Comparison of ENCODE assay signal across 18 cellular contexts in genomic region chr9:78713746-78714405, GRCh38.
A peak's percentile ranks its signal among the peaks of the same experiment; 100 is the strongest.
DNase-seq lines count a peak whose midpoint lies in the region; ATAC-seq and TF ChIP-seq lines count a peak whose summit lies in the region.
"Had no signal": no experiment of that assay in that cellular context is flagged by ENCODE, and none has a peak within 500 bp of the region (broad histone marks: within the 10 kb centered on the region; RNA-seq: fewer than 3 reads in every experiment).

No MANE protein-coding gene starts in this region.

- no peaks in the 10 kb centered on the region for H3K27me3 ChIP-seq in fibroblast of lung (ENCODE audit: control insufficient read depth, insufficient read depth, low read length)
- H3K27me3 ChIP-seq: transverse colon had no signal

- H3K9ac ChIP-seq in fibroblast of lung (ENCODE audit: insufficient read depth, low read length): no peak overlapping the region

- no peak overlapping the region for H3K27ac Mint-ChIP-seq in T-helper 17 cell
- H3K27ac Mint-ChIP-seq: activated naive CD8-positive, alpha-beta T cell treated with anti-CD3 and anti-CD28 coated beads, Interleukin-2, amount 50 U/mL, for 24 hours had no signal

- DNase-seq in NCI-H748 (lab: John Stamatoyannopoulos, UW; ENCODE audit: unreplicated experiment) (peak; percentile 46), NCI-H748 treated with DMSO at 0.1 percent for 48 hours (lab: John Stamatoyannopoulos, UW) (no peak), NCI-H2227 treated with DMSO at 0.1 percent for 48 hours (lab: John Stamatoyannopoulos, UW) (peak; percentile 71), fibroblast of lung (ENCODE audit: low read depth in 2 of 2) (peak in 1 of 2 donors; percentile 88), iPS-NIHi11 (ENCODE audit: low spot score) (no peak), T-helper 17 cell (no peak), posterior cingulate gyrus (no peak)
- no peak for DNase-seq in stimulated activated naive CD4-positive, alpha-beta T cell treated with Interleukin-2 at 50 U/mL for 16 hours (lab: John Stamatoyannopoulos, UW)
- DNase-seq: activated naive CD8-positive, alpha-beta T cell treated with anti-CD3 and anti-CD28 coated beads, Interleukin-2, amount 50 U/mL, for 24 hours; DMS153; NCI-H446 treated with DMSO at 0.1 percent for 48 hours; SHP77 treated with DMSO at 0.1 percent for 48 hours; stimulated activated CD4-positive, alpha-beta T cell treated with anti-CD3 and anti-CD28 coated beads, Interleukin-12 subunit alpha, Interleukin-12 subunit beta, amount 100 ng/mL, for 4 hours; transverse colon had no signal

- no peak for TF ChIP-seq CTCF in fibroblast of lung (conservative IDR thresholded peaks at IDR 0.05 in 1 of 2, IDR thresholded peaks at IDR 0.05 in 1 of 2; ENCODE audit: low read depth in 1 of 2, low read length in 2 of 2)

- no peaks in the 10 kb centered on the region for H4K20me1 ChIP-seq in fibroblast of lung (ENCODE audit: control insufficient read depth, extremely low read depth, insufficient read depth, low read length)

- no peaks in the 10 kb centered on the region for H3K79me2 ChIP-seq in fibroblast of lung (ENCODE audit: control insufficient read depth, insufficient read depth, low read length)

- H3K4me1 ChIP-seq in fibroblast of lung (ENCODE audit: control insufficient read depth, extremely low read depth, insufficient read depth, low read length): no peaks in the 10 kb centered on the region
- H3K4me1 ChIP-seq: A549, transverse colon had no signal

- H3K4me3 Mint-ChIP-seq in T-helper 17 cell: no peak overlapping the region
- H3K4me3 Mint-ChIP-seq: activated naive CD8-positive, alpha-beta T cell treated with anti-CD3 and anti-CD28 coated beads, Interleukin-2, amount 50 U/mL, for 24 hours; neural crest cell had no signal

- no peak overlapping the region for H3K4me3 ChIP-seq in fibroblast of lung (replicated peaks in 1 of 4; ENCODE audit: control extremely low read depth in 1 of 4, insufficient read depth in 1 of 4, low read depth in 3 of 4, low read length in 4 of 4)
- H3K4me3 ChIP-seq: A549, transverse colon had no signal

- ATAC-seq in T-helper 17 cell: no peak
- ATAC-seq: A549; activated naive CD8-positive, alpha-beta T cell treated with anti-CD3 and anti-CD28 coated beads, Interleukin-2, amount 50 U/mL, for 24 hours; left lobe of liver had no signal

- no peak overlapping the region for H3K27ac ChIP-seq in fibroblast of lung (ENCODE audit: insufficient read depth, low read length)
- H3K27ac ChIP-seq: A549, transverse colon, VCaP had no signal

- no peaks in the 10 kb centered on the region for H3K36me3 ChIP-seq in fibroblast of lung (ENCODE audit: control insufficient read depth, insufficient read depth, low read length)
- H3K36me3 ChIP-seq: transverse colon had no signal

- H3K9me3 ChIP-seq in fibroblast of lung (ENCODE audit: control insufficient read depth, insufficient read depth, low read depth, low read length) (no peaks in the 10 kb centered on the region), T-helper 17 cell (ENCODE audit: control insufficient read depth, low read length, poor library complexity, severe bottlenecking) (no peaks in the 10 kb centered on the region)
- H3K9me3 ChIP-seq: A549, transverse colon had no signal

- H3K36me3 Mint-ChIP-seq in T-helper 17 cell (ENCODE audit: low read depth): no peaks in the 10 kb centered on the region

- intact Hi-C loops in posterior cingulate gyrus (cut with DNase I): no loop called here

- peak overlapping the region; percentile 7 for H2AFZ ChIP-seq in fibroblast of lung (ENCODE audit: low read length)

- no peaks in the 10 kb centered on the region for H3K27me3 Mint-ChIP-seq in T-helper 17 cell

- H3K4me2 ChIP-seq in fibroblast of lung (ENCODE audit: extremely low read depth, insufficient read depth, low read length): no peak overlapping the region
- H3K4me2 ChIP-seq: A549 had no signal

- H3K4me1 Mint-ChIP-seq in T-helper 17 cell: no peaks in the 10 kb centered on the region
- H3K4me1 Mint-ChIP-seq: activated naive CD8-positive, alpha-beta T cell treated with anti-CD3 and anti-CD28 coated beads, Interleukin-2, amount 50 U/mL, for 24 hours had no signal

Comparison
In these comparisons a context has a peak if more than half of its experiments do, and no peak if none do; other contexts are left out.
1. DNase-seq: peak in NCI-H748 (single experiment) and NCI-H2227 treated with DMSO at 0.1 percent for 48 hours (single experiment); none in NCI-H748 treated with DMSO at 0.1 percent for 48 hours (single experiment), iPS-NIHi11 (single experiment), stimulated activated naive CD4-positive, alpha-beta T cell treated with Interleukin-2 at 50 U/mL for 16 hours (single experiment), T-helper 17 cell (0 of 3) and posterior cingulate gyrus (0 of 10).